ENCODE assay signal across 24 cellular contexts in the genomic region with DNA sequence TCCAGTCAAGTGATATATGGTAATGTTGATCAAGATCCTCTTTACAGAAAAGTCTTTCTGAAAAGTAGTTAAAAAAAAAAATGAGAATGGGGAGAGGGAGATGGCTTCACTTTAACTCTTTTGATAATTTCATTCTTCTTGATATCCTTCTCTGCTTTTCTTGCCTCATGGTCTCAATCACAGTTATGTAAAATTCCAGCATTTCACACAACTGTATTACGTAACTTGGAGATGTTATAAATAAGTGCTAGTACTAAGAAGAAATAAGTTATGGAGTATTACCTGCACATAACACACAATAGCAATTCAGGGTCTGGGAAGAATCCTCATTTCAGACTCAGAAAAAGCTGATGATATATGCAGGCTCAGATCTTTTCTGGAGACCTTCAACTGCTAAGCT.
"Had no signal": no experiment of that assay in that cellular context is flagged by ENCODE, and none has a peak within 500 bp of the region (broad histone marks: within the 10 kb centered on the region; RNA-seq: fewer than 3 reads in every experiment).

No MANE protein-coding gene starts in this region.

- DNase-seq: cortex of kidney; dorsolateral prefrontal cortex; effector CD8-positive, alpha-beta T cell; gastrocnemius medialis; glutamatergic neuron; left cardiac atrium; left ventricle myocardium inferior; mesenchymal stem cell; naive B cell; nephron progenitor cell; stimulated activated CD4-positive, alpha-beta T cell treated with anti-CD3 and anti-CD28 coated beads, Interleukin-12 subunit alpha, Interleukin-12 subunit beta, amount 100 ng/mL, for 4 hours; stimulated activated naive CD4-positive, alpha-beta T cell; stomach; substantia nigra; transverse colon had no signal

- H2AFZ ChIP-seq: parathyroid adenoma had no signal

- H3K36me3 ChIP-seq: gastrocnemius medialis, prostate gland, stomach, transverse colon had no signal

- H3K4me3 ChIP-seq: gastrocnemius medialis, left ventricle myocardium inferior, lung, prostate gland, skin epidermis, stomach, thoracic aorta, transverse colon had no signal

- H3K9me3 ChIP-seq: gastrocnemius medialis, left ventricle myocardium inferior, prostate gland, stomach, thoracic aorta, transverse colon had no signal

- ATAC-seq: esophagus mucosa, gastrocnemius medialis, left cardiac atrium, sciatic nerve had no signal

- H3K9ac ChIP-seq: parathyroid adenoma had no signal

- H3K4me1 ChIP-seq: parathyroid adenoma, prostate gland had no signal

- FAIRE-seq: endometrium, keratinocyte had no signal

- H3K27ac ChIP-seq: gastrocnemius medialis, left ventricle myocardium inferior, parathyroid adenoma, prostate gland, skin epidermis, stomach, thoracic aorta, transverse colon had no signal

- H3K27me3 ChIP-seq: dorsolateral prefrontal cortex, gastrocnemius medialis, stomach, transverse colon had no signal
